Comparison of ENCODE assay signal across 11 cellular contexts in the genomic region with DNA sequence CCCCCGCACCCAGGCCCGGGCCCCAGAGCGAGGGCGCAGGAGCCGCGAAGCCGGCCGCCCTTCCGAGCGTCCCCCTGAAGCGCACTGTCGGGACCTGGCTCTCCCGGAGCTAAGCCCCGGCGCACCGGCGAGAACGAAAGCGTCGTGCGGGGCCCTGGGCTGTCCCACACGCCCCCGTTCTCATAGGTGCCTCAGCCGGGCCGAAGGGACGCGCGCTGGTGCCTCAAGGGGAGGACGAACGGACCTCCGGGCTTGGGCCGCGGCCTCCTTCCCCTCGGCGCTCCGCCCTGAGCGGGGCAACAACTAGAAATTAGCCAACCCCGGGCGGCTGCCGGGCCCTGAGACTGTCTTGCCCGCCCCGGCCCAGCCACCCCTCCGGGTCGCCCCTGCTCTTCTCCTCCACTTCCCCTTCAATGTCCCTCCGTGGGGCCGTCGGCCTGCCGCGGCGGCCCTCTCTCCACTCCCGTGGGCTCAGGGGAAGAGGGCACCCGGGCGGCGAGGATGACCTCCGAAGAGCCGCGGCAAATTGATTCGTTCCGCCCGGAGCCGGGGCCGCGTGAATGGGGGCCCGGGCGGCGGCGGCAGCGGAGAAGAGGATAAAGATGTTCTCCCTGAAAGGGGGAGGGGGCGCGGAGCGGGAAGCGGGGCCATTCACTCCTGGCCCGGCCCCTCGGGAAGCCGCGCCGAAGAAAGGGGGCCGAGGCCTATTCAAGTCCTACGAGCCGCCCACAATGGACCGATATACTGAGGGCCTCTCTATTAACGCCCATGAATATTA. TPM values are rescaled to one million over a fixed set of nuclear protein-coding genes. Genes with fewer than 3 reads are reported as not detected.
DNase-seq lines count a peak whose midpoint lies in the region; ATAC-seq and TF ChIP-seq lines count a peak whose summit lies in the region.
"Had no signal": no experiment of that assay in that cellular context is flagged by ENCODE, and none has a peak within 500 bp of the region (broad histone marks: within the 10 kb centered on the region; RNA-seq: fewer than 3 reads in every experiment).

No MANE protein-coding gene starts in this region.

- no peak overlapping the region for H2AK5ac ChIP-seq in IMR-90 (ENCODE audit: low read depth, low read length)

- peak overlapping the region; percentile 67; the same call in 1 of the 2 replicates for H3K4me2 ChIP-seq in IMR-90 (ENCODE audit: low read depth, low read length)

- in situ Hi-C loops in IMR-90 (cut with MboI; ENCODE audit: low sequenced_read_pairs), result loop anchor here (25.0 kb wide), 1 partner anchor 549 kb away; no protein-coding TSS in a partner anchor

- H3K4me3 ChIP-seq in IMR-90 (ENCODE audit: insufficient read depth, low read depth, low read length) (peak overlapping the region; percentile 15; the same call in 1 of the 2 replicates), esophagus (ENCODE audit: low read depth in 1 of 2, low read length in 2 of 2) (peak overlapping the region; percentile 24 to 39), neuron (ENCODE audit: low read length) (peak overlapping the region; percentile 39)

- H3K9ac ChIP-seq in IMR-90 (ENCODE audit: low read depth, low read length), result no peak overlapping the region

- no TSS peak for BruUV-seq in IMR-90 (replicated peaks; lab: Mats Ljungman, UMichigan)

- H3K9me1 ChIP-seq in IMR-90 (ENCODE audit: insufficient read depth, low read length), result no peaks in the 10 kb centered on the region

- no peaks in the 10 kb centered on the region for H3K79me1 ChIP-seq in IMR-90 (ENCODE audit: low read depth in 1 of 2, low read length in 2 of 2)

- no peak overlapping the region for H2BK120ac ChIP-seq in IMR-90 (ENCODE audit: low read depth, low read length)

- no peak overlapping the region for H3K14ac ChIP-seq in IMR-90 (replicated peaks; ENCODE audit: low read depth, low read length)

- CTCF ChIA-PET in IMR-90 (lab: Yijun Ruan, JAX), result no interaction called here

- H3K27ac ChIP-seq in IMR-90 (ENCODE audit: insufficient read depth, low read length) (no peak overlapping the region), esophagus (ENCODE audit: low read depth in 2 of 2, low read length in 1 of 2) (no peak overlapping the region)

- POLR2A ChIA-PET in IMR-90 (lab: Charles Lee; ENCODE audit: unreplicated experiment), result no interaction called here

- no peak overlapping the region for H2AK9ac ChIP-seq in IMR-90 (replicated peaks; ENCODE audit: low read depth, low read length, poor library complexity)

- DNase-seq in AG08396 (ENCODE audit: low spot score), result peak; percentile 46
- DNase-seq in IMR-90, result no peak
- DNase-seq in activated effector memory CD4-positive, alpha-beta T cell treated with Interleukin-2 at 50 U/mL for 16 hours, result no peak
- no peak for DNase-seq in midbrain (lab: John Stamatoyannopoulos, UW)
- DNase-seq in NCI-H446 treated with DMSO at 0.1 percent for 48 hours (lab: John Stamatoyannopoulos, UW), result no peak
- DNase-seq: activated T-cell treated with anti-CD3 and anti-CD28 coated beads, Interleukin-2, amount 50 U/mL, for 1 hour; DMS79 treated with DMSO at 0.1 percent for 48 hours; small intestine had no signal

- no peak overlapping the region for H2BK20ac ChIP-seq in IMR-90 (ENCODE audit: low read depth, low read length)

- H2BK5ac ChIP-seq in IMR-90 (ENCODE audit: low read depth, low read length, poor library complexity, severe bottlenecking), result no peak overlapping the region

- no peak overlapping the region for H3K56ac ChIP-seq in IMR-90 (ENCODE audit: extremely low read depth, insufficient read depth, low read length)

- H3K27me3 ChIP-seq in IMR-90 (ENCODE audit: control insufficient read depth, insufficient read depth, low read length), result peaks cover 97% of the 10 kb centered on the region
- H3K27me3 ChIP-seq in esophagus (ENCODE audit: control insufficient read depth in 1 of 2, insufficient read depth in 2 of 2, low read length in 2 of 2), result peaks cover 8 to 77% of the 10 kb centered on the region in 2 donors
- H3K27me3 ChIP-seq in neuron (ENCODE audit: insufficient read depth, low read length), result peaks cover 76% of the 10 kb centered on the region

- no peak overlapping the region for H4K5ac ChIP-seq in IMR-90 (ENCODE audit: low read depth, low read length)

- no peak overlapping the region for H2BK15ac ChIP-seq in IMR-90 (ENCODE audit: low read depth, low read length)

- dilution Hi-C loops in IMR-90 (cut with HindIII; ENCODE audit: low sequenced_read_pairs, unreplicated experiment), result no loop called here

- H3K23ac ChIP-seq in IMR-90 (ENCODE audit: low read depth, low read length), result no peak overlapping the region

- peak; percentile 21; the same call in 1 of the 2 replicates for ATAC-seq in IMR-90 (ENCODE audit: low read depth)
- no peak for ATAC-seq in GM19035 (IDR thresholded peaks at IDR 0.05; ENCODE audit: unreplicated experiment)

- H3K18ac ChIP-seq in IMR-90 (ENCODE audit: low read depth, low read length), result no peak overlapping the region

- H3K9me3 ChIP-seq in IMR-90 (ENCODE audit: control insufficient read depth, insufficient read depth, low read length), result peaks cover 7% of the 10 kb centered on the region; the same call in 1 of the 2 replicates
- peaks cover 0 to 12% of the 10 kb centered on the region in 2 donors for H3K9me3 ChIP-seq in esophagus (ENCODE audit: control insufficient read depth in 2 of 2, insufficient read depth in 1 of 2, low read depth in 1 of 2, low read length in 1 of 2)
- H3K9me3 ChIP-seq in neuron (ENCODE audit: low read length), result peaks cover 2% of the 10 kb centered on the region

- TF ChIP-seq RAD21 in IMR-90 (IDR thresholded peaks at IDR 0.05; ENCODE audit: low read length), result no peak

- 1% methylated on average over 49 of the region's 82 CpGs; no CpG with 5 or more reads in 1 of the 2 experiments for WGBS in IMR-90 (ENCODE audit: extremely low coverage in 2 of 2, insufficient read length in 1 of 2), 2 experiments
- WGBS in esophagus, 2 donors, result 1 to 2% methylated on average over 66 to 82 of the region's 82 CpGs

- TF ChIP-seq POLR2A in IMR-90 (IDR thresholded peaks at IDR 0.05; ENCODE audit: low read depth, low read length), result no peak

- H3K4ac ChIP-seq in IMR-90 (ENCODE audit: low read depth, low read length), result no peak overlapping the region

- H4K20me1 ChIP-seq in IMR-90 (ENCODE audit: insufficient read depth, low read length), result 0 out of 2 replicates have a peak, but pooled peaks cover 6% of the 10 kb centered on the region

- H3K36me3 ChIP-seq in IMR-90 (ENCODE audit: control insufficient read depth, insufficient read depth, low read length) (no peaks in the 10 kb centered on the region), esophagus (ENCODE audit: control insufficient read depth in 2 of 2, insufficient read depth in 2 of 2, low read length in 1 of 2) (no peaks in the 10 kb centered on the region), neuron (ENCODE audit: insufficient read depth, low read length) (no peaks in the 10 kb centered on the region)

- no peaks in the 10 kb centered on the region; the same call in 1 of the 2 replicates for H3K4me1 ChIP-seq in IMR-90 (ENCODE audit: control insufficient read depth, insufficient read depth, low read length)
- H3K4me1 ChIP-seq in esophagus (ENCODE audit: control insufficient read depth in 2 of 2, insufficient read depth in 2 of 2, low read length in 1 of 2), result peaks cover 23 to 33% of the 10 kb centered on the region in 2 donors
- H3K4me1 ChIP-seq in neuron (ENCODE audit: insufficient read depth, low read length), result peaks cover 34% of the 10 kb centered on the region

- TF ChIP-seq CTCF in IMR-90 (conservative IDR thresholded peaks at IDR 0.05; ENCODE audit: low read depth, low read length), result no peak

- peak overlapping the region; percentile 57 for H2AFZ ChIP-seq in IMR-90 (replicated peaks; ENCODE audit: low read length, poor library complexity)
- H2AFZ ChIP-seq in neuron (ENCODE audit: low read depth, low read length), result peak overlapping the region; percentile 56

- no peak overlapping the region for H4K91ac ChIP-seq in IMR-90 (ENCODE audit: insufficient read depth, low read depth, low read length)

- intact Hi-C loops in IMR-90 (cut with micrococcal nuclease), result no loop called here

- H4K8ac ChIP-seq in IMR-90 (ENCODE audit: low read depth in 2 of 2, low read length in 2 of 2), result no peak overlapping the region

TF ChIP-seq in IMR-90, 13 proteins besides CTCF, POLR2A, EP300 and RAD21:
- TF ChIP-seq BHLHE40 (IDR thresholded peaks at IDR 0.05; ENCODE audit: low read depth, low read length) (no peak), RCOR1 (IDR thresholded peaks at IDR 0.05; ENCODE audit: insufficient replicate concordance, low read length) (no peak), MAZ (IDR thresholded peaks at IDR 0.05; ENCODE audit: borderline replicate concordance, low read depth, low read length) (no peak), FOS (IDR thresholded peaks at IDR 0.05; ENCODE audit: low read depth, low read length) (no peak), MAFK (IDR thresholded peaks at IDR 0.05; ENCODE audit: low read depth, low read length) (no peak), USF2 (IDR thresholded peaks at IDR 0.05; ENCODE audit: low read depth, low read length) (no peak)

RNA-seq across cellular contexts. Expression of gene PRDM12, which starts 3.5 kb away (rescaled TPM):
- total RNA-seq in IMR-90 (2012; rRNA removed), result not detected in 2 replicates
- polyA plus RNA-seq in IMR-90 (2012; rRNA removed) (not detected in 2 replicates), esophagus (under 1 TPM in 1 of 2 donors, not detected in 1; 0.04 TPM)
- polyA plus RNA-seq in IMR-90 (2012; cell fraction: cytosol; rRNA removed), result 0.01 and 0.04 TPM in 2 replicates
- 0.02 TPM in 2 replicates for polyA plus RNA-seq in IMR-90 (2012; cell fraction: nucleus; rRNA removed; ENCODE audit: low replicate concordance)

RNA-seq across cellular contexts. Expression of gene EXOSC2, which starts 32.7 kb away (rescaled TPM):
- total RNA-seq in IMR-90 (2012; rRNA removed), result 47.5 and 48.6 TPM in 2 replicates
- polyA plus RNA-seq in IMR-90 (2012; rRNA removed) (24.7 and 27.0 TPM in 2 replicates), esophagus (10 to 100 TPM; 14.3 to 17.4 TPM)
- 8.7 and 18.7 TPM in 2 replicates for polyA plus RNA-seq in IMR-90 (2012; cell fraction: cytosol; rRNA removed)
- 19.3 and 46.1 TPM in 2 replicates for polyA plus RNA-seq in IMR-90 (2012; cell fraction: nucleus; rRNA removed; ENCODE audit: low replicate concordance)
